30 cellular contexts compared by ENCODE assay signal in the genomic region with DNA sequence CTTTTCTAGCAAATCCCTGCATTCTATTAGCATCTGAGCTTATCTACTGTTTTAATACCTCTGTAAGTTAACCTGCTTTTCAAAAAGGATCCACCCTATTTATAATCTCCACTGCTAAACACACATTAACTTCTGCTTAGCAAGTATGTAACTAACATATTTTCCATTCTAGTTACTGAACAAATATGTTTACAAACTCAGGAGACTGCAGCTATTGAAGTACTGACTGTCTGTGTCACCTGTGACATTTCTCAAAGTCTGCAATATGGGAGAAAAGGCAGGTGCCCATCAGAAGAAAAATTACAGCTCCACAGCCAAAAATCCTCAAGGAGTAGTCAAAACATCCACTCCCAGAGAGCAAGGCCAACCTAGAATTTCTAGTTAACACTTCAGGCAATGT.
DNase-seq lines count a peak whose midpoint lies in the region; ATAC-seq, FAIRE-seq and TF ChIP-seq lines count a peak whose summit lies in the region.
"Had no signal": no experiment of that assay in that cellular context is flagged by ENCODE, and none has a peak within 500 bp of the region (broad histone marks: within the 10 kb centered on the region; RNA-seq: fewer than 3 reads in every experiment).

No MANE protein-coding gene starts in this region.

- dilution Hi-C loops in endothelial cell of umbilical vein (cut with MboI; ENCODE audit: extremely low pct_ligation_motif_present, low sequenced_read_pairs): no loop called here

- peaks cover 60% of the 10 kb centered on the region for H3K4me1 Mint-ChIP-seq in T-helper 1 cell treated with Interleukin-12 subunit alpha and Interleukin-12 subunit beta and Interleukin-4 antibody, amounts not matched to agents 30 μg/mL and 1 μg/mL, for 36 hours (ENCODE audit: low read depth)

- no peak overlapping the region for H3K4me3 Mint-ChIP-seq in T-helper 1 cell treated with Interleukin-12 subunit alpha and Interleukin-12 subunit beta and Interleukin-4 antibody, amounts not matched to agents 30 μg/mL and 1 μg/mL, for 36 hours
- H3K4me3 Mint-ChIP-seq: dendritic cell treated with granulocyte-macrophage colony-stimulating factor and Interleukin-4, amounts not matched to agents 40 ng/mL and 50 ng/mL, for 4 days had no signal

- no TSS peak for BruUV-seq in endothelial cell of umbilical vein (replicated peaks; lab: Mats Ljungman, UMichigan)

- no peak for ATAC-seq in left lung
- ATAC-seq: heart left ventricle had no signal

- H3K9ac ChIP-seq in endothelial cell of umbilical vein (replicated peaks; ENCODE audit: extremely low read depth, insufficient read depth, low read length): peak overlapping the region; percentile 17

- peak overlapping the region; percentile 5 for H3K27ac ChIP-seq in left ventricle myocardium inferior (replicated peaks)
- no peak overlapping the region for H3K27ac ChIP-seq in right atrium auricular region
- peak overlapping the region; percentile 98 for H3K27ac ChIP-seq in endothelial cell of umbilical vein (ENCODE audit: insufficient read depth, low read depth, low read length)
- H3K27ac ChIP-seq in left lung: no peak overlapping the region
- H3K27ac ChIP-seq: 22Rv1, esophagus muscularis mucosa, Peyer's patch, upper lobe of left lung, VCaP had no signal

- peak overlapping the region; percentile 58 for H3K27ac Mint-ChIP-seq in T-helper 1 cell treated with Interleukin-12 subunit alpha and Interleukin-12 subunit beta and Interleukin-4 antibody, amounts not matched to agents 30 μg/mL and 1 μg/mL, for 36 hours

- H3K27me3 ChIP-seq in left ventricle myocardium inferior (ENCODE audit: low read depth) (no peaks in the 10 kb centered on the region), right atrium auricular region (no peaks in the 10 kb centered on the region), endothelial cell of umbilical vein (ENCODE audit: control insufficient read depth in 2 of 2, insufficient read depth in 2 of 2, low read length in 2 of 2) (no peaks in the 10 kb centered on the region), left lung (no peaks in the 10 kb centered on the region)
- H3K27me3 ChIP-seq: esophagus muscularis mucosa, heart left ventricle, Peyer's patch, upper lobe of left lung had no signal

- TF ChIP-seq POLR2A in endothelial cell of umbilical vein (IDR thresholded peaks at IDR 0.05; ENCODE audit: low read depth, low read length): no peak

- no peaks in the 10 kb centered on the region for H3K27me3 Mint-ChIP-seq in T-helper 1 cell treated with Interleukin-12 subunit alpha and Interleukin-12 subunit beta and Interleukin-4 antibody, amounts not matched to agents 30 μg/mL and 1 μg/mL, for 36 hours (ENCODE audit: low read depth)
- H3K27me3 Mint-ChIP-seq: dendritic cell treated with granulocyte-macrophage colony-stimulating factor and Interleukin-4, amounts not matched to agents 40 ng/mL and 50 ng/mL, for 4 days had no signal

- H3K36me3 ChIP-seq in left ventricle myocardium inferior (peaks cover 54% of the 10 kb centered on the region), right atrium auricular region (peaks cover 34% of the 10 kb centered on the region), endothelial cell of umbilical vein (ENCODE audit: control insufficient read depth in 2 of 2, extremely low read depth in 1 of 2, insufficient read depth in 2 of 2, low read length in 2 of 2) (peaks cover 7 to 23% of the 10 kb centered on the region in 2 experiments), left lung (peaks cover 0 to 74% of the 10 kb centered on the region in 2 donors)

- no peaks in the 10 kb centered on the region for H4K20me1 ChIP-seq in endothelial cell of umbilical vein (replicated peaks; ENCODE audit: control insufficient read depth, extremely low read depth, insufficient read depth, low read length)

- H3K4me1 ChIP-seq in left ventricle myocardium inferior: peaks cover 47% of the 10 kb centered on the region
- H3K4me1 ChIP-seq in right atrium auricular region: peaks cover 0 to 13% of the 10 kb centered on the region in 2 donors
- H3K4me1 ChIP-seq in endothelial cell of umbilical vein (ENCODE audit: control insufficient read depth, extremely low read depth, insufficient read depth, low read length): peaks cover 55% of the 10 kb centered on the region
- peaks cover 0 to 6% of the 10 kb centered on the region in 2 donors for H3K4me1 ChIP-seq in left lung
- H3K4me1 ChIP-seq: Peyer's patch, upper lobe of left lung had no signal

- H3K4me3 ChIP-seq in left ventricle myocardium inferior (no peak overlapping the region), right atrium auricular region (no peak overlapping the region), endothelial cell of umbilical vein (replicated peaks in 1 of 3; ENCODE audit: insufficient read depth in 1 of 3, low read depth in 1 of 3, low read length in 3 of 3) (no peak overlapping the region), left lung (no peak overlapping the region)
- H3K4me3 ChIP-seq: esophagus muscularis mucosa, heart left ventricle, Peyer's patch, upper lobe of left lung had no signal

- H3K9me1 ChIP-seq in endothelial cell of umbilical vein (replicated peaks; ENCODE audit: control insufficient read depth, extremely low read depth, insufficient read depth, low read length): no peaks in the 10 kb centered on the region

- POLR2A ChIA-PET in endothelial cell of umbilical vein (lab: Charles Lee): interaction anchor here (1.0 kb wide), 1 partner anchor 44 kb away, joined by 17 read pairs; no protein-coding TSS in a partner anchor

- peaks cover 20% of the 10 kb centered on the region for H3K79me2 ChIP-seq in endothelial cell of umbilical vein (ENCODE audit: control insufficient read depth, insufficient read depth, low read length)

- no peak for DNase-seq in T-helper 1 cell
- no peak for DNase-seq in left ventricle myocardium inferior
- DNase-seq in right atrium auricular region (ENCODE audit: low spot score): no peak
- DNase-seq in endothelial cell of umbilical vein (ENCODE audit: low read depth, low spot score): no peak
- no peak for DNase-seq in NCI-H526 (lab: John Stamatoyannopoulos, UW)
- no peak for DNase-seq in left lung
- DNase-seq in GM20000 (ENCODE audit: low spot score): no peak
- DNase-seq: activated CD4-positive, alpha-beta T cell treated with anti-CD3 and anti-CD28 coated beads, Interleukin-2, amount 50 U/mL, for 1 hour; C1 segment of cervical spinal cord; DND-41; foreskin fibroblast; GF-D8; HCEC 1CT; heart left ventricle; IMR-90; NCI-H1436; NCI-H2081; occipital lobe; Peyer's patch; SHP77; stimulated activated CD4-positive, alpha-beta T cell treated with anti-CD3 and anti-CD28 coated beads, Interleukin-4, amount 100 ng/mL, for 1 hour; T1000; upper lobe of left lung had no signal

- H3K9me3 Mint-ChIP-seq in T-helper 1 cell treated with Interleukin-12 subunit alpha and Interleukin-12 subunit beta and Interleukin-4 antibody, amounts not matched to agents 30 μg/mL and 1 μg/mL, for 36 hours: no peaks in the 10 kb centered on the region
- H3K9me3 Mint-ChIP-seq: dendritic cell treated with granulocyte-macrophage colony-stimulating factor and Interleukin-4, amounts not matched to agents 40 ng/mL and 50 ng/mL, for 4 days had no signal

- H2AFZ ChIP-seq in endothelial cell of umbilical vein (ENCODE audit: low read depth, low read length): no peak overlapping the region

- intact Hi-C loops in left ventricle myocardium inferior (cut with micrococcal nuclease) (no loop called here), endothelial cell of umbilical vein (cut with micrococcal nuclease) (loop anchor here (5.0 kb wide), 2 partner anchors 189 to 544 kb away; partner anchors contain the start of genes LEPR and LEPROT), left lung (cut with DNase I) (no loop called here)

- no peak overlapping the region for H3K4me2 ChIP-seq in endothelial cell of umbilical vein (ENCODE audit: insufficient read depth, low read length)

- H3K36me3 Mint-ChIP-seq in T-helper 1 cell treated with Interleukin-12 subunit alpha and Interleukin-12 subunit beta and Interleukin-4 antibody, amounts not matched to agents 30 μg/mL and 1 μg/mL, for 36 hours (ENCODE audit: low read depth): peaks cover 56% of the 10 kb centered on the region

- CTCF ChIA-PET in endothelial cell of umbilical vein (lab: Charles Lee): interaction anchor here (0.8 to 1.5 kb wide), 3 partner anchors 15 to 88 kb away, joined by 3 to 4 read pairs (median 3); no protein-coding TSS in a partner anchor

- no peak for TF ChIP-seq CTCF in left ventricle myocardium inferior (IDR thresholded peaks at IDR 0.05; ENCODE audit: borderline replicate concordance)
- TF ChIP-seq CTCF in right atrium auricular region (IDR thresholded peaks at IDR 0.05): no peak
- TF ChIP-seq CTCF in endothelial cell of umbilical vein (IDR thresholded peaks at IDR 0.05; ENCODE audit: extremely low read depth in 1 of 2, insufficient read depth in 1 of 2, low read depth in 1 of 2, low read length in 2 of 2): no peak
- no peak for TF ChIP-seq CTCF in left lung (IDR thresholded peaks at IDR 0.05)
- TF ChIP-seq CTCF in GM20000 (IDR thresholded peaks at IDR 0.05; ENCODE audit: extremely low read depth, missing control alignments): no peak

- FAIRE-seq in endothelial cell of umbilical vein (lab: Jason Lieb, UNC): no peak
- FAIRE-seq: D721Med, keratinocyte had no signal

- no peaks in the 10 kb centered on the region for H3K9me3 ChIP-seq in left ventricle myocardium inferior (replicated peaks)
- no peaks in the 10 kb centered on the region for H3K9me3 ChIP-seq in right atrium auricular region
- no peaks in the 10 kb centered on the region for H3K9me3 ChIP-seq in endothelial cell of umbilical vein (replicated peaks; ENCODE audit: control insufficient read depth, insufficient read depth, low read length)
- H3K9me3 ChIP-seq in left lung: no peaks in the 10 kb centered on the region
- H3K9me3 ChIP-seq: esophagus muscularis mucosa, heart left ventricle, Peyer's patch, upper lobe of left lung had no signal

TF ChIP-seq in endothelial cell of umbilical vein, 7 proteins besides CTCF, POLR2A, EP300 and RAD21:
- no peak for TF ChIP-seq EZH2 (IDR thresholded peaks at IDR 0.05; ENCODE audit: borderline replicate concordance, low read depth, low read length, severe bottlenecking)
- TF ChIP-seq JUN (IDR thresholded peaks at IDR 0.05; ENCODE audit: borderline replicate concordance, insufficient read depth, insufficient read length, low read depth): no peak
- no peak for TF ChIP-seq FOS (IDR thresholded peaks at IDR 0.05; ENCODE audit: borderline replicate concordance, insufficient read depth, low read length)
- TF ChIP-seq, protein P1, sequence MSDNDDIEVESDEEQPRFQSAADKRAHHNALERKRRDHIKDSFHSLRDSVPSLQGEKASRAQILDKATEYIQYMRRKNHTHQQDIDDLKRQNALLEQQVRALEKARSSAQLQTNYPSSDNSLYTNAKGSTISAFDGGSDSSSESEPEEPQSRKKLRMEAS (IDR thresholded peaks at IDR 0.05; ENCODE audit: insufficient read depth, insufficient read length): no peak
- no peak for TF ChIP-seq MYC (IDR thresholded peaks at IDR 0.05; ENCODE audit: low read depth, low read length)
- TF ChIP-seq POLR2AphosphoS5 (IDR thresholded peaks at IDR 0.05; ENCODE audit: insufficient read depth, low read depth, low read length): no peak
- TF ChIP-seq GATA2 (IDR thresholded peaks at IDR 0.05; ENCODE audit: insufficient read depth, insufficient read length, low read depth, low read length): no peak
TF ChIP-seq in endothelial cell of umbilical vein: peak in this region for 0.

Comparison
In these comparisons a context has a peak if more than half of its experiments do, and no peak if none do; other contexts are left out.
1. H3K27ac ChIP-seq: peak in left ventricle myocardium inferior (single experiment) and endothelial cell of umbilical vein (single experiment); none in right atrium auricular region (0 of 2) and left lung (0 of 2).